ENCODE assay signal across 25 cellular contexts in genomic region chr1:203521812-203522211, GRCh38. TPM values are rescaled to one million over a fixed set of nuclear protein-coding genes. Genes with fewer than 3 reads are reported as not detected.
DNase-seq lines count a peak whose midpoint lies in the region; ATAC-seq and TF ChIP-seq lines count a peak whose summit lies in the region.
"Had no signal": no experiment of that assay in that cellular context is flagged by ENCODE, and none has a peak within 500 bp of the region (broad histone marks: within the 10 kb centered on the region; RNA-seq: fewer than 3 reads in every experiment).

No MANE protein-coding gene starts in this region.

- ATAC-seq in right cardiac atrium: no peak
- ATAC-seq in HG02588 (IDR thresholded peaks at IDR 0.05; ENCODE audit: unreplicated experiment): no peak
- no peak for ATAC-seq in HG03460 (IDR thresholded peaks at IDR 0.05; ENCODE audit: unreplicated experiment)
- ATAC-seq: activated CD8-positive, alpha-beta T cell treated with anti-CD3 and anti-CD28 coated beads for 36 hours; effector memory CD8-positive, alpha-beta T cell; gastrocnemius medialis; sciatic nerve had no signal

- no peak overlapping the region for H3K4me2 ChIP-seq in mesenchymal stem cell (ENCODE audit: low read length, poor library complexity, severe bottlenecking)

- H3K36me3 ChIP-seq in right atrium auricular region (no peaks in the 10 kb centered on the region), mesenchymal stem cell (ENCODE audit: control insufficient read depth in 1 of 2, insufficient read depth in 2 of 2, low read depth in 1 of 2, low read length in 2 of 2) (no peaks in the 10 kb centered on the region), tibial artery (no peaks in the 10 kb centered on the region)
- H3K36me3 ChIP-seq: esophagus squamous epithelium, gastrocnemius medialis, stomach had no signal

- H3K4me3 ChIP-seq in right atrium auricular region (no peak overlapping the region), right cardiac atrium (ENCODE audit: low read length) (no peak overlapping the region), mesenchymal stem cell (ENCODE audit: insufficient read depth in 1 of 2, low read depth in 1 of 2, low read length in 2 of 2) (no peak overlapping the region), tibial artery (no peak overlapping the region)
- H3K4me3 ChIP-seq: esophagus squamous epithelium, gastrocnemius medialis, stomach had no signal

- no peak overlapping the region for H2BK120ac ChIP-seq in mesenchymal stem cell (ENCODE audit: low read depth, low read length)

- no peak overlapping the region for H2AFZ ChIP-seq in mesenchymal stem cell (ENCODE audit: low read depth, low read length)

- H3K23ac ChIP-seq in mesenchymal stem cell (ENCODE audit: low read length in 2 of 2): no peak overlapping the region

- peak overlapping the region; percentile 42 for H2AK5ac ChIP-seq in mesenchymal stem cell (ENCODE audit: low read length, severe bottlenecking)

- H3K27me3 ChIP-seq in right atrium auricular region (no peaks in the 10 kb centered on the region), right cardiac atrium (ENCODE audit: control insufficient read depth, insufficient read depth) (no peaks in the 10 kb centered on the region), mesenchymal stem cell (ENCODE audit: control insufficient read depth in 1 of 2, insufficient read depth in 1 of 2, low read length in 2 of 2) (no peaks in the 10 kb centered on the region), tibial artery (no peaks in the 10 kb centered on the region)
- H3K27me3 ChIP-seq: esophagus squamous epithelium, gastrocnemius medialis, stomach had no signal

- no peak overlapping the region for H4K91ac ChIP-seq in mesenchymal stem cell (ENCODE audit: low read length)

- TF ChIP-seq CTCF in right atrium auricular region (IDR thresholded peaks at IDR 0.05): no peak
- TF ChIP-seq CTCF in tibial artery (IDR thresholded peaks at IDR 0.05): no peak

- H3K18ac ChIP-seq in mesenchymal stem cell (ENCODE audit: low read depth in 1 of 2, low read length in 2 of 2): no peak overlapping the region

- no peaks in the 10 kb centered on the region for H3K9me3 ChIP-seq in right atrium auricular region
- H3K9me3 ChIP-seq in right cardiac atrium (ENCODE audit: control insufficient read depth, low read length): no peaks in the 10 kb centered on the region
- no peaks in the 10 kb centered on the region for H3K9me3 ChIP-seq in mesenchymal stem cell (ENCODE audit: control insufficient read depth, low read length)
- H3K9me3 ChIP-seq in tibial artery: no peaks in the 10 kb centered on the region
- H3K9me3 ChIP-seq: esophagus squamous epithelium, gastrocnemius medialis, stomach had no signal

- H2BK12ac ChIP-seq in mesenchymal stem cell (ENCODE audit: low read length in 2 of 2): peak overlapping the region; percentile 6 to 46

- intact Hi-C loops in right cardiac atrium (cut with DNase I) (no loop called here), tibial artery (cut with DNase I; ENCODE audit: low total_unique reads) (no loop called here)

- H2BK5ac ChIP-seq in mesenchymal stem cell (ENCODE audit: low read depth, low read length, poor library complexity, severe bottlenecking): no peak overlapping the region

- WGBS in right cardiac atrium: 78% methylated on average over 5 of the region's 5 CpGs
- 65% methylated on average over 2 of the region's 5 CpGs for WGBS in mesenchymal stem cell

- H3K79me1 ChIP-seq in mesenchymal stem cell (replicated peaks; ENCODE audit: low read length, poor library complexity, severe bottlenecking): no peaks in the 10 kb centered on the region

- H3K27ac ChIP-seq in right atrium auricular region (peak overlapping the region; percentile 17 to 46), right cardiac atrium (ENCODE audit: low read length) (no peak overlapping the region), mesenchymal stem cell (ENCODE audit: low read length, poor library complexity, severe bottlenecking) (no peak overlapping the region), tibial artery (no peak overlapping the region)
- H3K27ac ChIP-seq: esophagus squamous epithelium, gastrocnemius medialis had no signal

- H2BK15ac ChIP-seq in mesenchymal stem cell (ENCODE audit: low read depth, poor library complexity, severe bottlenecking): no peak overlapping the region

- H4K8ac ChIP-seq in mesenchymal stem cell (ENCODE audit: low read length): no peak overlapping the region

- DNase-seq in right atrium auricular region (ENCODE audit: low spot score) (no peak), right cardiac atrium (no peak), NCI-H345 (lab: John Stamatoyannopoulos, UW) (peak; percentile 66), mesenchymal stem cell (no peak), tibial artery (no peak)
- DNase-seq: activated CD4-positive, CD25-positive, alpha-beta regulatory T cell treated with anti-CD3 and anti-CD28 coated beads, Interleukin-2, amount 50 U/mL, for 72 hours; activated CD8-positive, alpha-beta T cell treated with anti-CD3 and anti-CD28 coated beads for 36 hours; activated T-cell treated with anti-CD3 and anti-CD28 coated beads, Interleukin-2, amount 50 U/mL, for 1 hour; effector memory CD8-positive, alpha-beta T cell; esophagus squamous epithelium; gastrocnemius medialis; kidney; mammary epithelial cell; naive B cell; OCI-M1; stimulated activated CD4-positive, alpha-beta T cell treated with anti-CD3 and anti-CD28 coated beads, Interleukin-15, amount 100 ng/mL, for 24 hours had no signal

- H3K14ac ChIP-seq in mesenchymal stem cell (ENCODE audit: low read length in 2 of 2): peak overlapping the region in 1 of 2 experiments; percentile 72

- no peak overlapping the region for H3K9ac ChIP-seq in mesenchymal stem cell (ENCODE audit: low read length)

- H3K4me1 ChIP-seq in right atrium auricular region (peaks cover 0 to 50% of the 10 kb centered on the region in 2 donors), right cardiac atrium (ENCODE audit: control insufficient read depth, insufficient read depth, low read length) (peaks cover 7% of the 10 kb centered on the region), mesenchymal stem cell (ENCODE audit: control insufficient read depth, insufficient read depth, low read depth, low read length) (peaks cover 19% of the 10 kb centered on the region), tibial artery (peaks cover 0 to 40% (median 28%) of the 10 kb centered on the region in 4 donors)

- H3K4ac ChIP-seq in mesenchymal stem cell (ENCODE audit: low read depth in 1 of 2, low read length in 2 of 2): peak overlapping the region in 1 of 2 experiments; percentile 22

RNA-seq across cellular contexts. Expression of gene OPTC, which starts 27.9 kb away (rescaled TPM):
- total RNA-seq in right atrium auricular region (not detected), right cardiac atrium (not detected)
- polyA plus RNA-seq in right cardiac atrium: not detected
- polyA plus RNA-seq in mesenchymal stem cell (2013, experiment 1 of 2): not detected
- polyA plus RNA-seq in mesenchymal stem cell (2013, experiment 2 of 2): not detected
- total RNA-seq: activated CD8-positive, alpha-beta T cell treated with anti-CD3 and anti-CD28 coated beads for 36 hours; esophagus squamous epithelium; gastrocnemius medialis; kidney; mammary epithelial cell; osteocyte; Right ventricle myocardium inferior; sciatic nerve; stomach; ureter had no signal
- polyA plus RNA-seq: adipose tissue, CD14-positive monocyte, mammary epithelial cell, stomach had no signal

RNA-seq across cellular contexts. Expression of gene PRELP, which starts 46.2 kb away (rescaled TPM):
- total RNA-seq in right atrium auricular region: 100 to 1,000 TPM in 1 of 2 donors, 10 to 100 TPM in 1; 54.5 to 243 TPM
- 100 to 1,000 TPM in 1 of 4 donors, 10 to 100 TPM in 3; 43.9 to 109 (median 67.4) TPM for total RNA-seq in right cardiac atrium
- polyA plus RNA-seq in right cardiac atrium: 61.9 TPM
- 2.2 TPM for polyA plus RNA-seq in mesenchymal stem cell (2013, experiment 1 of 2)
- 2.1 TPM for polyA plus RNA-seq in mesenchymal stem cell (2013, experiment 2 of 2)
- total RNA-seq: activated CD8-positive, alpha-beta T cell treated with anti-CD3 and anti-CD28 coated beads for 36 hours had no signal
- polyA plus RNA-seq: CD14-positive monocyte had no signal

Comparison
In these comparisons a context has a peak if more than half of its experiments do, and no peak if none do; other contexts are left out.
1. H3K27ac ChIP-seq: peak in right atrium auricular region (2 of 2); none in right cardiac atrium (single experiment), mesenchymal stem cell (single experiment) and tibial artery (0 of 2).